ENCODE assay signal across 17 cellular contexts in the genomic region with DNA sequence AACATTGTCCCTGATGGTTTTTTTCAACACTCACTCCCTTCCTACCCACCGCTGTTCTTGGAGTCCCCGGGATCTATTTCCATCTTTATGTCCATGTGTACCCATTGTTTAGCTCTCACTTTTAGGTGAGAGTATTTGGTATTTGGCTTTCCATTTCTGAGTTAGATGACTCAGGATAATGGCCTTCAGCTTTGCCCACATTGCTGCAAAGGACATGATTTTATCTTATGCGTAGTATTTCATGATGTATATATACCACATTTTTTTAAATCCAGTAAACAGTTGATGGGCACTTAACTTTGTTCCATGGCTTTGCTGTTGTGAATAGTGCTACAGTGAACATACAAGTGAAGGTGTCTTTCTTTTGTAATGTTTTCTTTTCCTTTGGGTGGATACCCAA.
"Had no signal": no experiment of that assay in that cellular context is flagged by ENCODE, and none has a peak within 500 bp of the region (broad histone marks: within the 10 kb centered on the region; RNA-seq: fewer than 3 reads in every experiment).

No MANE protein-coding gene starts in this region.

- H3K9ac ChIP-seq: neural progenitor cell, parathyroid adenoma had no signal

- H2AFZ ChIP-seq: hepatocyte, parathyroid adenoma had no signal

- FAIRE-seq: endothelial cell of umbilical vein had no signal

- H3K79me2 ChIP-seq: hepatocyte, parathyroid adenoma had no signal

- H3K36me3 Mint-ChIP-seq: activated naive CD8-positive, alpha-beta T cell; neural progenitor cell had no signal

- DNase-seq: activated CD4-positive, alpha-beta T cell treated with anti-CD3 and anti-CD28 coated beads, Interleukin-2, amount 50 U/mL, for 4 hours; activated gamma-delta T cell; activated T-cell treated with anti-CD3 and anti-CD28 coated beads, Interleukin-2, amount 50 U/mL, for 48 hours; anterior cingulate cortex; colonic mucosa; kidney glomerular epithelial cell; stimulated activated CD4-positive, alpha-beta T cell treated with anti-CD3 and anti-CD28 coated beads, Interleukin-15, amount 100 ng/mL, for 24 hours; stimulated activated CD4-positive, alpha-beta T cell treated with anti-CD3 and anti-CD28 coated beads, Interleukin-4, amount 100 ng/mL, for 24 hours; upper lobe of right lung had no signal

- H3K4me1 Mint-ChIP-seq: mesothelial cell of epicardium, neural progenitor cell had no signal

- H3K27me3 Mint-ChIP-seq: activated naive CD8-positive, alpha-beta T cell; stimulated activated naive CD8-positive, alpha-beta T cell treated with anti-CD3 and anti-CD28 coated beads, Interleukin-15, Interleukin-2, amounts not matched to agents 100 ng/mL and 50 ng/mL, for 24 hours had no signal

- ATAC-seq: activated CD4-positive, CD25-positive, alpha-beta regulatory T cell treated with anti-CD3 and anti-CD28 coated beads, Interleukin-2, amount 50 U/mL, for 24 hours; upper lobe of right lung had no signal

- H3K4me2 ChIP-seq: hepatocyte, neural progenitor cell had no signal

- H3K27ac Mint-ChIP-seq: activated naive CD8-positive, alpha-beta T cell; mesothelial cell of epicardium; neural progenitor cell; stimulated activated naive CD8-positive, alpha-beta T cell treated with anti-CD3 and anti-CD28 coated beads, Interleukin-15, Interleukin-2, amounts not matched to agents 100 ng/mL and 50 ng/mL, for 24 hours had no signal

- H3K27ac ChIP-seq: colonic mucosa, hepatocyte, neural progenitor cell, parathyroid adenoma, upper lobe of right lung had no signal

- H3K4me1 ChIP-seq: colonic mucosa, neural progenitor cell, parathyroid adenoma, upper lobe of right lung had no signal

- H3K9me3 ChIP-seq: colonic mucosa had no signal

- H3K4me3 Mint-ChIP-seq: activated naive CD8-positive, alpha-beta T cell; mesothelial cell of epicardium; neural progenitor cell; stimulated activated naive CD8-positive, alpha-beta T cell treated with anti-CD3 and anti-CD28 coated beads, Interleukin-15, Interleukin-2, amounts not matched to agents 100 ng/mL and 50 ng/mL, for 24 hours had no signal

- H3K4me3 ChIP-seq: colonic mucosa, hepatocyte, neural progenitor cell, upper lobe of right lung had no signal

- H3K36me3 ChIP-seq: colonic mucosa, neural progenitor cell, upper lobe of right lung had no signal

- H3K27me3 ChIP-seq: colonic mucosa, hepatocyte, neural progenitor cell, upper lobe of right lung had no signal
